ENCODE assay signal across 8 cellular contexts in the genomic region with DNA sequence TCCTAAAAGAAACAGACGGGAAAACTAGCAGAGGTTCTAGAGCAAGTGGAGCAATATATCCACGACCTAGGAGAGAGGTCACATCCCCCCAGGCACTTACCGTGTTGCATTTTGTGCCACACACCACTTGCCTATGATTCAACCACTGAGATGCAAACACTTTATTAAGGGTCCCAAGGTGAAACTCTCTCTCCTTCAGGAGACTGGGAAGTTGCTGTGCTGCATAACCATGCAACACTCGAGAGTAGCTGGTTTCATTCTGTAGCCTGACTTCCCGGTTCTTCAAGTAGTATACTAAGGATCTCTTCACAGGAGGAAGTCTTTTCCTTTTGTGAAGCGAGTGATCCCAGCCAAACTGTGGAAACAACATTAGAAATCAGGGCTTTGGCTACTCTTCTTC. TPM values are rescaled to one million over a fixed set of nuclear protein-coding genes. Genes with fewer than 3 reads are reported as not detected.
DNase-seq lines count a peak whose midpoint lies in the region; ATAC-seq and TF ChIP-seq lines count a peak whose summit lies in the region.

No MANE protein-coding gene starts in this region.

- no peak for DNase-seq in NT2/D1 (ENCODE audit: low read depth, low spot score)
- no peak for DNase-seq in endothelial cell (ENCODE audit: low spot score)
- DNase-seq in trophoblast cell = peak in 1 of 2 donors; percentile 8
- no peak for DNase-seq in NCI-H2107 (lab: John Stamatoyannopoulos, UW)
- DNase-seq in COR-L47 (lab: John Stamatoyannopoulos, UW) = no peak
- DNase-seq in NCI-H2081 (lab: John Stamatoyannopoulos, UW) = no peak

- no peak overlapping the region for H2BK120ac ChIP-seq in trophoblast cell (ENCODE audit: insufficient read depth, low read length, poor library complexity)

- H3K14ac ChIP-seq in trophoblast cell (ENCODE audit: low read length) = no peak overlapping the region

- peaks cover 46% of the 10 kb centered on the region for H3K4me1 Mint-ChIP-seq in endothelial cell (ENCODE audit: unreplicated experiment)

- H3K36me3 ChIP-seq in ES-I3 (ENCODE audit: insufficient read depth, low read length) = 0 out of 2 replicates have a peak, but pooled peaks cover 5% of the 10 kb centered on the region
- H3K36me3 ChIP-seq in NT2/D1 (ENCODE audit: insufficient read depth, insufficient read length, low read length) = peaks cover 39% of the 10 kb centered on the region
- H3K36me3 ChIP-seq in trophoblast cell (ENCODE audit: control insufficient read depth in 1 of 2, insufficient read depth in 2 of 2, low read length in 2 of 2) = peaks cover 6 to 15% of the 10 kb centered on the region in 2 experiments

- no peaks in the 10 kb centered on the region for H3K9me3 Mint-ChIP-seq in endothelial cell (ENCODE audit: unreplicated experiment)

- H2BK12ac ChIP-seq in trophoblast cell (ENCODE audit: low read length) = no peak overlapping the region

- H3K27me3 Mint-ChIP-seq in endothelial cell (ENCODE audit: unreplicated experiment) = peaks cover 9% of the 10 kb centered on the region

- WGBS in trophoblast cell (ENCODE audit: extremely low coverage, insufficient coverage, insufficient read length) = no CpG with 5 or more reads among the region's 6 CpGs

- H2AK5ac ChIP-seq in trophoblast cell (ENCODE audit: low read length) = no peak overlapping the region

- peak overlapping the region; percentile 98 for H3K27ac Mint-ChIP-seq in endothelial cell (ENCODE audit: unreplicated experiment)

- H3K4me3 Mint-ChIP-seq in endothelial cell (ENCODE audit: unreplicated experiment) = peak overlapping the region; percentile 92

- H3K4me3 ChIP-seq in NT2/D1 (ENCODE audit: insufficient read length, low read depth) (peak overlapping the region; percentile 100), trophoblast cell (ENCODE audit: low read depth, low read length) (no peak overlapping the region)

- H3K9ac ChIP-seq in ES-I3 (ENCODE audit: low read depth, low read length) = peak overlapping the region; percentile 81
- peak overlapping the region; percentile 100 for H3K9ac ChIP-seq in NT2/D1 (ENCODE audit: insufficient read length, low read depth)
- peak overlapping the region; percentile 61 for H3K9ac ChIP-seq in trophoblast cell (ENCODE audit: low read length)

- H2AFZ ChIP-seq in trophoblast cell (ENCODE audit: insufficient read depth, low read length, poor library complexity) = peak overlapping the region; percentile 35

- no peak overlapping the region for H2BK5ac ChIP-seq in trophoblast cell (ENCODE audit: low read depth, low read length, poor library complexity)

- H3K4ac ChIP-seq in trophoblast cell (ENCODE audit: low read depth, low read length) = peak overlapping the region; percentile 19

- ATAC-seq in GM21515 (IDR thresholded peaks at IDR 0.05; ENCODE audit: unreplicated experiment) = no peak

- peaks cover 33% of the 10 kb centered on the region for H3K36me3 Mint-ChIP-seq in endothelial cell (ENCODE audit: low read depth, unreplicated experiment)

- H4K91ac ChIP-seq in trophoblast cell (ENCODE audit: low read depth, low read length) = no peak overlapping the region

- H3K4me1 ChIP-seq in ES-I3 (ENCODE audit: insufficient read depth, low read length) = no peaks in the 10 kb centered on the region
- H3K4me1 ChIP-seq in NT2/D1 (ENCODE audit: insufficient read depth, insufficient read length) = peaks cover 6% of the 10 kb centered on the region
- peaks cover 0 to 15% of the 10 kb centered on the region in 2 experiments for H3K4me1 ChIP-seq in trophoblast cell (ENCODE audit: control insufficient read depth in 1 of 2, insufficient read depth in 2 of 2, low read length in 2 of 2)

- H3K23ac ChIP-seq in trophoblast cell (ENCODE audit: low read length) = peak overlapping the region; percentile 73

- peaks cover 12% of the 10 kb centered on the region for H3K79me1 ChIP-seq in trophoblast cell (ENCODE audit: low read length)

- TF ChIP-seq CTCF in endothelial cell (IDR thresholded peaks at IDR 0.05; ENCODE audit: unreplicated experiment) = no peak

- peaks cover 14% of the 10 kb centered on the region for H3K79me2 ChIP-seq in trophoblast cell (ENCODE audit: control insufficient read depth, insufficient read depth, low read length, poor library complexity)

- H3K9me3 ChIP-seq in ES-I3 (ENCODE audit: control insufficient read depth, insufficient read depth, low read length) (no peaks in the 10 kb centered on the region), NT2/D1 (ENCODE audit: insufficient read depth, low read length) (no peaks in the 10 kb centered on the region), trophoblast cell (ENCODE audit: insufficient read depth, low read depth, low read length) (no peaks in the 10 kb centered on the region)

- H4K8ac ChIP-seq in trophoblast cell (ENCODE audit: low read depth, low read length) = no peak overlapping the region

- no peak overlapping the region for H4K12ac ChIP-seq in trophoblast cell (ENCODE audit: low read depth, low read length)

- H3K4me2 ChIP-seq in trophoblast cell (ENCODE audit: low read length) = peak overlapping the region; percentile 67

- no peak overlapping the region for H3K18ac ChIP-seq in trophoblast cell (ENCODE audit: low read length)

- no peak overlapping the region for H3K27ac ChIP-seq in trophoblast cell (ENCODE audit: low read depth, low read length)

- H3K27me3 ChIP-seq in NT2/D1 (ENCODE audit: insufficient read depth, insufficient read length) = no peaks in the 10 kb centered on the region
- no peaks in the 10 kb centered on the region for H3K27me3 ChIP-seq in trophoblast cell (ENCODE audit: insufficient read depth, low read length)

RNA-seq across cellular contexts. Expression of a gene that starts 1.6 kb away (rescaled TPM):
- 47.3 TPM for total RNA-seq in endothelial cell (ENCODE audit: unreplicated experiment)
- 80.2 and 88.4 TPM in 2 replicates for polyA plus RNA-seq in trophoblast cell (2013)

RNA-seq across cellular contexts. Expression of a gene that starts 53.9 kb away (rescaled TPM):
- 32.5 TPM for total RNA-seq in endothelial cell (ENCODE audit: unreplicated experiment)
- 80.6 and 83.7 TPM in 2 replicates for polyA plus RNA-seq in trophoblast cell (2013)
